ENCODE assay signal across 10 cellular contexts in the genomic region with DNA sequence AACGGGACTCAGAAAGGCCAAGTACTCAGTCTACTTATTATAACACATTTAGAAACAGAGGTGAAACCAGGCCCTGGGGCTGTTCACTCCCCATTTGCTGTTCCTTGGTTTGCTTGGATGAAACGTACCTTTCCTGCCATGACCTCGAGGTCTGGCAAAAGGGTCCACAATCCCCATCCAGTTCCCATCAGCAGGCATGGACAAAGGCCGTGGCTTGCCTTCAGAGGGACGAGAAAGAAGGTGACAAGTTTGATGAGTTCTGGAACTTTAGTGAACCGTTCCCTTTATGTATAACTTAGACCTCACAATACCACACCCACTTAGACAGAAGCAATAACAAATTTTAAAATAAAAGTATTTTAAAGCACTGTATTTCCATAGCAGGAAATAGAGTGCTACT. TPM values are rescaled to one million over a fixed set of nuclear protein-coding genes. Genes with fewer than 3 reads are reported as not detected.
DNase-seq lines count a peak whose midpoint lies in the region; ATAC-seq and TF ChIP-seq lines count a peak whose summit lies in the region.
"Had no signal": no experiment of that assay in that cellular context is flagged by ENCODE, and none has a peak within 500 bp of the region (broad histone marks: within the 10 kb centered on the region; RNA-seq: fewer than 3 reads in every experiment).

No MANE protein-coding gene starts in this region.

- no peak for DNase-seq in breast epithelium (ENCODE audit: low spot score in 2 of 2)
- DNase-seq in left lung: no peak
- DNase-seq in NCI-H146 (lab: John Stamatoyannopoulos, UW): no peak
- no peak for DNase-seq in EL
- DNase-seq: central memory CD4-positive, alpha-beta T cell; NCI-H2081 treated with DMSO at 0.1 percent for 48 hours had no signal

- no peak for TF ChIP-seq POLR2A in breast epithelium (IDR thresholded peaks at IDR 0.05)

- H3K4me1 ChIP-seq in breast epithelium (peaks cover 0 to 4% of the 10 kb centered on the region in 2 donors), left lung (peaks cover 0 to 11% of the 10 kb centered on the region in 2 donors), subcutaneous abdominal adipose tissue (ENCODE audit: control insufficient read depth in 5 of 5, insufficient read depth in 5 of 5, low read length in 5 of 5) (peaks cover 4 to 31% (median 24%) of the 10 kb centered on the region in 5 donors)

- H3K4me3 ChIP-seq in breast epithelium: no peak overlapping the region
- H3K4me3 ChIP-seq in left lung: no peak overlapping the region
- no peak overlapping the region for H3K4me3 ChIP-seq in subcutaneous abdominal adipose tissue (ENCODE audit: low read depth in 1 of 5, low read length in 5 of 5)

- H3K9ac ChIP-seq in subcutaneous abdominal adipose tissue (ENCODE audit: low read length in 5 of 5): peak overlapping the region in 2 of 5 donors; percentile 42 to 74

- H3K27ac ChIP-seq in breast epithelium: peak overlapping the region; percentile 80 to 84
- H3K27ac ChIP-seq in left lung: peak overlapping the region; percentile 10 to 58
- H3K27ac ChIP-seq in subcutaneous abdominal adipose tissue (ENCODE audit: low read depth, low read length): peak overlapping the region; percentile 64

- ATAC-seq in HG03060 (IDR thresholded peaks at IDR 0.05; ENCODE audit: low read depth, unreplicated experiment): peak; percentile 13
- ATAC-seq in left lung: no peak
- ATAC-seq in GM19452 (IDR thresholded peaks at IDR 0.05; ENCODE audit: unreplicated experiment): no peak
- no peak for ATAC-seq in GM19467 (IDR thresholded peaks at IDR 0.05; ENCODE audit: unreplicated experiment)

- H3K27me3 ChIP-seq in breast epithelium: no peaks in the 10 kb centered on the region
- no peaks in the 10 kb centered on the region for H3K27me3 ChIP-seq in left lung
- H3K27me3 ChIP-seq in subcutaneous abdominal adipose tissue (ENCODE audit: control insufficient read depth in 5 of 5, insufficient read depth in 4 of 5, low read length in 5 of 5): no peaks in the 10 kb centered on the region

- no peak for TF ChIP-seq CTCF in breast epithelium (IDR thresholded peaks at IDR 0.05)
- no peak for TF ChIP-seq CTCF in left lung (IDR thresholded peaks at IDR 0.05)

- no peaks in the 10 kb centered on the region for H3K36me3 ChIP-seq in breast epithelium
- peaks cover 0 to 10% of the 10 kb centered on the region in 2 donors for H3K36me3 ChIP-seq in left lung
- H3K36me3 ChIP-seq in subcutaneous abdominal adipose tissue (ENCODE audit: control insufficient read depth in 5 of 5, insufficient read depth in 5 of 5, low read length in 5 of 5): peaks cover 0 to 3% (median 0%) of the 10 kb centered on the region in 5 donors

- intact Hi-C loops in breast epithelium (cut with DNase I; ENCODE audit: low total_unique reads) (no loop called here), left lung (cut with DNase I) (no loop called here)

- H3K9me3 ChIP-seq in breast epithelium (no peaks in the 10 kb centered on the region), left lung (no peaks in the 10 kb centered on the region), subcutaneous abdominal adipose tissue (ENCODE audit: control insufficient read depth in 5 of 5, low read length in 5 of 5) (no peaks in the 10 kb centered on the region)

RNA-seq across cellular contexts. Expression of a gene that starts 53.6 kb away (rescaled TPM):
- total RNA-seq in breast epithelium (1 to 10 TPM; 3.7 to 6.7 (median 5.6) TPM), left lung (1 to 10 TPM; 2.4 to 4.5 TPM)
